ENCODE assay signal across 10 cellular contexts in genomic region chr14:77181124-77181602, GRCh38. TPM values are rescaled to one million over a fixed set of nuclear protein-coding genes. Genes with fewer than 3 reads are reported as not detected.
DNase-seq lines count a peak whose midpoint lies in the region; ATAC-seq, FAIRE-seq and TF ChIP-seq lines count a peak whose summit lies in the region.
"Had no signal": no experiment of that assay in that cellular context is flagged by ENCODE, and none has a peak within 500 bp of the region (broad histone marks: within the 10 kb centered on the region; RNA-seq: fewer than 3 reads in every experiment).

No MANE protein-coding gene starts in this region.

- TF ChIP-seq EP300 in A549 (IDR thresholded peaks at IDR 0.05): no peak

- no peaks in the 10 kb centered on the region for H3F3A ChIP-seq in GM23338 (replicated peaks; ENCODE audit: low read depth)

- CTCF ChIA-PET in A549 (lab: Yijun Ruan, JAX): interaction anchor here (0.8 to 1.2 kb wide), 4 partner anchors 26 to 135 kb away, joined by 3 to 8 read pairs (median 4); no protein-coding TSS in a partner anchor

- no peaks in the 10 kb centered on the region for H3K9me3 ChIP-seq in A549

- H3K27me3 ChIP-seq in GM23338 (ENCODE audit: insufficient read depth): no peaks in the 10 kb centered on the region

- peak overlapping the region; percentile 60; the same call in 1 of the 2 replicates for H3K27ac Mint-ChIP-seq in GM23338

- DNase-seq in A549 (ENCODE audit: low read depth in 1 of 2, low spot score in 1 of 2) (no peak), GM23338 (ENCODE audit: low spot score) (no peak), left colon (no peak), NCI-H2107 (lab: John Stamatoyannopoulos, UW) (no peak), ecto neural progenitor cell (ENCODE audit: low spot score) (no peak)
- DNase-seq: EL, left cardiac atrium had no signal

- WGBS in A549 (ENCODE audit: missing lambda C conversion rate): 26% methylated on average over 9 of the region's 9 CpGs

- TF ChIP-seq RAD21 in A549 (conservative IDR thresholded peaks at IDR 0.05 in 1 of 2, IDR thresholded peaks at IDR 0.05 in 1 of 2): no peak

- TF ChIP-seq CTCF in A549 (IDR thresholded peaks at IDR 0.05): no peak
- no peak for TF ChIP-seq CTCF in GM23338 (conservative IDR thresholded peaks at IDR 0.05; ENCODE audit: low read depth in 2 of 2)
- TF ChIP-seq CTCF in VCaP (conservative IDR thresholded peaks at IDR 0.05): no peak

- peaks cover 24% of the 10 kb centered on the region for H3K27me3 Mint-ChIP-seq in GM23338 (ENCODE audit: insufficient read depth, low read depth, poor library complexity)

- H3K9me2 ChIP-seq in GM23338 (ENCODE audit: insufficient read depth): no peaks in the 10 kb centered on the region

- H3K4me1 Mint-ChIP-seq in GM23338: peaks cover 14% of the 10 kb centered on the region

- ATAC-seq in A549 (peak; percentile 17 to 52), GM23338 (peak; percentile 18), left colon (peak; percentile 4), HG02642 (IDR thresholded peaks at IDR 0.05; ENCODE audit: poor library complexity, unreplicated experiment) (no peak), HG03442 (IDR thresholded peaks at IDR 0.05; ENCODE audit: unreplicated experiment) (no peak)

- H3K79me2 ChIP-seq in GM23338 (replicated peaks; ENCODE audit: insufficient read depth): no peaks in the 10 kb centered on the region

- H3K4me1 ChIP-seq in A549 (peaks cover 12% of the 10 kb centered on the region; the same call in 2 of the 3 replicates), GM23338 (ENCODE audit: insufficient read depth) (peaks cover 13% of the 10 kb centered on the region; the same call in 1 of the 2 replicates)

- peak overlapping the region; percentile 94 for H3K4me2 ChIP-seq in A549
- H3K4me2 ChIP-seq in GM23338: peak overlapping the region; percentile 69

- peak overlapping the region; percentile 96 for H2AFZ ChIP-seq in GM23338

- H3K4me3 ChIP-seq in A549 (peak overlapping the region; percentile 66), GM23338 (peak overlapping the region; percentile 90; the same call in 1 of the 2 replicates)

- TF ChIP-seq POLR2A in A549 (IDR thresholded peaks at IDR 0.05; ENCODE audit: low read length): no peak

- H3K27ac ChIP-seq in A549 (peak overlapping the region in 1 of 2 experiments; percentile 78; a peak in 3 of 6 replicates), GM23338 (ENCODE audit: low read depth) (peak overlapping the region; percentile 36), VCaP (peak overlapping the region; percentile 77)

- H3K36me3 Mint-ChIP-seq in GM23338 (ENCODE audit: low read depth): no peaks in the 10 kb centered on the region

- intact Hi-C loops in left colon (cut with DNase I, micrococcal nuclease): no loop called here

- H3K4me3 Mint-ChIP-seq in GM23338: peak overlapping the region; percentile 78

- POLR2A ChIA-PET in A549 (lab: Yijun Ruan, JAX): no interaction called here

- no peak for FAIRE-seq in A549 (lab: Jason Lieb, UNC)

- no peaks in the 10 kb centered on the region for H4K20me1 ChIP-seq in GM23338 (replicated peaks; ENCODE audit: insufficient read depth)

- H3K36me3 ChIP-seq in GM23338 (ENCODE audit: insufficient read depth): no peaks in the 10 kb centered on the region

- H3K9me3 Mint-ChIP-seq in GM23338: no peaks in the 10 kb centered on the region; the same call in 2 of the 3 replicates

TF ChIP-seq in A549, 52 proteins besides CTCF, POLR2A, EP300 and RAD21:
- TF ChIP-seq NR3C1 (IDR thresholded peaks at IDR 0.05) (no peak), RCOR1 (IDR thresholded peaks at IDR 0.05; ENCODE audit: low read depth, low read length) (no peak), CBX2 (IDR thresholded peaks at IDR 0.05; ENCODE audit: borderline replicate concordance, low read depth) (no peak), ZNF302 (CRISPR knock-in tag; IDR thresholded peaks at IDR 0.05) (no peak), JUNB (IDR thresholded peaks at IDR 0.05) (no peak), BCL3 (IDR thresholded peaks at IDR 0.05) (no peak)

TF ChIP-seq in GM23338, 12 proteins besides CTCF, POLR2A, EP300 and RAD21 (continues in another document):
- TF ChIP-seq JUNB (IDR thresholded peaks at IDR 0.05; ENCODE audit: unreplicated experiment) (peak; percentile 94), ZNF114 (CRISPR knock-in tag; IDR thresholded peaks at IDR 0.05) (no peak), NANOG (IDR thresholded peaks at IDR 0.05; ENCODE audit: borderline replicate concordance) (no peak), ZNF331 (CRISPR knock-in tag; IDR thresholded peaks at IDR 0.05; ENCODE audit: low read depth) (no peak), ZNF462 (CRISPR knock-in tag; IDR thresholded peaks at IDR 0.05) (no peak), CREB1 (CRISPR knock-in tag; IDR thresholded peaks at IDR 0.05; ENCODE audit: low read depth) (no peak), EZH2phosphoT487 (IDR thresholded peaks at IDR 0.05; ENCODE audit: unreplicated experiment) (no peak), STAT1 (IDR thresholded peaks at IDR 0.05; ENCODE audit: unreplicated experiment) (no peak), EZH2 (IDR thresholded peaks at IDR 0.05; ENCODE audit: low read depth, unreplicated experiment) (no peak)

RNA-seq across cellular contexts. Expression of gene TMEM63C, which starts 0.4 kb away (rescaled TPM):
- polyA plus RNA-seq in A549 (2011; rRNA removed): 0.57 and 0.86 TPM in 2 replicates
- polyA plus RNA-seq in A549 (2012; cell fraction: cytosol; rRNA removed): 0.26 and 0.40 TPM in 2 replicates
- polyA plus RNA-seq in A549 (2012; cell fraction: nucleus; rRNA removed): 0.72 and 0.82 TPM in 2 replicates
- polyA plus RNA-seq in A549 (2017; fragmentation: RNase III; extraction: RNeasy Plus Mini Kit Qiagen cat#74134 plus additional on column Dnase treatment): 0.43 to 0.91 TPM (median 0.73 TPM) in 3 replicates
- 1.2 and 2.1 TPM in 2 replicates for polyA minus RNA-seq in A549 (2011; rRNA and poly(A)+ RNA removed)
- 6.3 and 6.4 TPM in 2 replicates for total RNA-seq in GM23338 (2014; rRNA removed; shearing (Covaris generic))
- polyA plus RNA-seq in GM23338 (2016; fragmentation: Nextera tagmentation; extraction: Ambion mirVana): 1.2 and 2.1 TPM in 2 replicates
- 10 to 100 TPM; 22.4 to 43.0 TPM for total RNA-seq in left colon
- total RNA-seq: left cardiac atrium had no signal

RNA-seq across cellular contexts. Expression of gene ZDHHC22, which starts 39.6 kb away (rescaled TPM):
- polyA plus RNA-seq in A549 (2011; rRNA removed) (0.04 and 0.11 TPM in 2 replicates), A549 (2017; fragmentation: RNase III; extraction: RNeasy Plus Mini Kit Qiagen cat#74134 plus additional on column Dnase treatment) (0.16 to 0.28 TPM (median 0.23 TPM) in 3 replicates), GM23338 (2016; fragmentation: Nextera tagmentation; extraction: Ambion mirVana) (14.7 and 17.6 TPM in 2 replicates)
- 0.08 and 0.10 TPM in 2 replicates for polyA plus RNA-seq in A549 (2012; cell fraction: cytosol; rRNA removed)
- polyA plus RNA-seq in A549 (2012; cell fraction: nucleus; rRNA removed): 0.10 and 0.12 TPM in 2 replicates
- polyA minus RNA-seq in A549 (2011; rRNA and poly(A)+ RNA removed): 0.08 TPM in 1 of 2 replicates, not detected in the other
- 29.3 and 32.1 TPM in 2 replicates for total RNA-seq in GM23338 (2014; rRNA removed; shearing (Covaris generic))
- total RNA-seq in left colon: not detected
- total RNA-seq: left cardiac atrium had no signal

Comparison
In these comparisons a context has a peak if more than half of its experiments do, and no peak if none do; other contexts are left out.
1. ATAC-seq: peak in A549 (2 of 2), GM23338 (single experiment) and left colon (single experiment); none in HG02642 (single experiment) and HG03442 (single experiment).
2. RNA of gene ZDHHC22, which starts 39.6 kb away (total RNA-seq): 29.3 to 32.1 TPM in GM23338; not detected in left colon; every median in the first group is over 10 times any median in the second.